ENCODE assay signal across 12 cellular contexts in genomic region chr11:109783842-109784241, GRCh38.
A peak's percentile ranks its signal among the peaks of the same experiment; 100 is the strongest.
DNase-seq lines count a peak whose midpoint lies in the region; ATAC-seq and TF ChIP-seq lines count a peak whose summit lies in the region.
"Had no signal": no experiment of that assay in that cellular context is flagged by ENCODE, and none has a peak within 500 bp of the region (broad histone marks: within the 10 kb centered on the region; RNA-seq: fewer than 3 reads in every experiment).

No MANE protein-coding gene starts in this region.

- H3K9me3 ChIP-seq in lower lobe of right lung: no peaks in the 10 kb centered on the region
- H3K9me3 ChIP-seq: vagina had no signal

- ATAC-seq in GM21381 (IDR thresholded peaks at IDR 0.05; ENCODE audit: unreplicated experiment) (peak; percentile 90), HG03103 (IDR thresholded peaks at IDR 0.05; ENCODE audit: low read depth, unreplicated experiment) (peak; percentile 92), lower lobe of right lung (no peak)
- ATAC-seq: activated T-cell treated with anti-CD3 and anti-CD28 coated beads, Interleukin-2, amount 50 U/mL, for 72 hours; naive thymus-derived CD8-positive, alpha-beta T cell had no signal

- intact Hi-C loops in posterior vena cava (cut with DNase I) (no loop called here), lower leg skin (cut with DNase I; ENCODE audit: low total_unique reads) (no loop called here), lower lobe of right lung (cut with DNase I) (no loop called here)

- H3K4me3 ChIP-seq in lower leg skin (ENCODE audit: low read depth, poor library complexity, severe bottlenecking) (no peak overlapping the region), lower lobe of right lung (no peak overlapping the region)
- H3K4me3 ChIP-seq: vagina had no signal

- H3K36me3 ChIP-seq in lower lobe of right lung: no peaks in the 10 kb centered on the region
- H3K36me3 ChIP-seq: vagina had no signal

- peak; percentile 20 for DNase-seq in GM13977 (ENCODE audit: low spot score)
- DNase-seq in NCI-H748 treated with DMSO at 0.1 percent for 48 hours (lab: John Stamatoyannopoulos, UW): peak; percentile 49
- no peak for DNase-seq in posterior vena cava (ENCODE audit: low spot score)
- DNase-seq in lower leg skin (ENCODE audit: low spot score in 2 of 2): no peak
- no peak for DNase-seq in NCI-H187 (lab: John Stamatoyannopoulos, UW)
- DNase-seq in lower lobe of right lung: no peak
- DNase-seq: activated T-cell treated with anti-CD3 and anti-CD28 coated beads, Interleukin-2, amount 50 U/mL, for 72 hours; naive thymus-derived CD8-positive, alpha-beta T cell had no signal

- WGBS in lower leg skin, 2 donors: 73 to 74% methylated on average over 3 of the region's 3 CpGs

- H3K27ac ChIP-seq in lower lobe of right lung: no peak overlapping the region
- H3K27ac ChIP-seq: C4-2B, vagina had no signal

- H3K27me3 ChIP-seq in lower lobe of right lung (ENCODE audit: low read depth): no peaks in the 10 kb centered on the region
- H3K27me3 ChIP-seq: vagina had no signal

- in situ Hi-C loops in GM13977 (cut with MboI; ENCODE audit: low pct_unique_long_range_greater_than_20kb, low sequenced_read_pairs, unreplicated experiment): no loop called here

- H3K4me1 ChIP-seq in lower lobe of right lung: no peaks in the 10 kb centered on the region
- H3K4me1 ChIP-seq: vagina had no signal

- TF ChIP-seq CTCF in GM13977 (IDR thresholded peaks at IDR 0.05; ENCODE audit: extremely low read depth, insufficient read depth, missing control alignments) (no peak), lower leg skin (IDR thresholded peaks at IDR 0.05) (no peak), lower lobe of right lung (IDR thresholded peaks at IDR 0.05) (no peak)

- no peak for TF ChIP-seq POLR2A in lower leg skin (IDR thresholded peaks at IDR 0.05)

Comparison
In these comparisons a context has a peak if more than half of its experiments do, and no peak if none do; other contexts are left out.
1. DNase-seq: peak in GM13977 (single experiment) and NCI-H748 treated with DMSO at 0.1 percent for 48 hours (single experiment); none in posterior vena cava (single experiment), lower leg skin (0 of 2), NCI-H187 (0 of 2) and lower lobe of right lung (single experiment).
2. ATAC-seq: peak in GM21381 (single experiment) and HG03103 (single experiment); none in lower lobe of right lung (0 of 2).